Comparison of ENCODE assay signal across 14 cellular contexts in genomic region chr1:164635784-164636729, GRCh38.
DNase-seq lines count a peak whose midpoint lies in the region; ATAC-seq, FAIRE-seq and TF ChIP-seq lines count a peak whose summit lies in the region.
"Had no signal": no experiment of that assay in that cellular context is flagged by ENCODE, and none has a peak within 500 bp of the region (broad histone marks: within the 10 kb centered on the region; RNA-seq: fewer than 3 reads in every experiment).

No MANE protein-coding gene starts in this region.

- DNase-seq in HepG2 (ENCODE audit: low spot score): no peak
- peak; percentile 45 for DNase-seq in fibroblast of mammary gland (ENCODE audit: low read depth)
- DNase-seq in NCI-H1105 treated with DMSO at 0.1 percent for 48 hours (lab: John Stamatoyannopoulos, UW): no peak
- no peak for DNase-seq in NCI-H1417 (lab: John Stamatoyannopoulos, UW)
- no peak for DNase-seq in MG63
- DNase-seq: NCI-H226 had no signal

- WGBS in liver: 59% methylated on average over 5 of the region's 5 CpGs
- 11% methylated on average over 5 of the region's 5 CpGs for WGBS in HepG2 (ENCODE audit: low lambda C conversion rate)

- H3K27me3 ChIP-seq in liver (ENCODE audit: control insufficient read depth in 4 of 4, insufficient read depth in 4 of 4, low read length in 3 of 4): no peaks in the 10 kb centered on the region
- H3K27me3 ChIP-seq in HepG2 (ENCODE audit: control insufficient read depth in 1 of 2, insufficient read depth in 2 of 2, low read length in 2 of 2): no peaks in the 10 kb centered on the region
- no peaks in the 10 kb centered on the region for H3K27me3 ChIP-seq in neural cell (ENCODE audit: insufficient read depth, low read depth, low read length)
- no peaks in the 10 kb centered on the region for H3K27me3 ChIP-seq in MG63
- H3K27me3 ChIP-seq: neutrophil had no signal

- H3K4me3 ChIP-seq in liver (ENCODE audit: low read depth in 1 of 3, low read length in 3 of 3) (no peak overlapping the region), HepG2 (replicated peaks in 1 of 3; ENCODE audit: insufficient read depth in 1 of 3, low read depth in 2 of 3, low read length in 3 of 3) (no peak overlapping the region), fibroblast of mammary gland (ENCODE audit: control insufficient read depth, low read depth, low read length) (no peak overlapping the region), neural cell (ENCODE audit: low read length) (peak overlapping the region; percentile 48), MG63 (no peak overlapping the region)

- TF ChIP-seq RAD21 in liver (IDR thresholded peaks at IDR 0.05): no peak
- no peak for TF ChIP-seq RAD21 in HepG2 (CRISPR knock-in tag; IDR thresholded peaks at IDR 0.05)
- no peak for TF ChIP-seq RAD21 in neural cell (conservative IDR thresholded peaks at IDR 0.05)

- CTCF ChIA-PET in HepG2 (lab: Yijun Ruan, JAX; ENCODE audit: low intra/inter-chr PET ratio, low total read pairs): no interaction called here

- H3K9ac ChIP-seq in liver (ENCODE audit: low read depth in 1 of 2, low read length in 2 of 2) (no peak overlapping the region), HepG2 (ENCODE audit: insufficient read depth, low read depth, low read length) (no peak overlapping the region), neural cell (ENCODE audit: low read length) (peak overlapping the region; percentile 52)

- H3K4me2 ChIP-seq in HepG2 (ENCODE audit: low read depth, low read length) (no peak overlapping the region), neural cell (ENCODE audit: low read length) (peak overlapping the region; percentile 33)

- TF ChIP-seq POLR2A in HepG2 (IDR thresholded peaks at IDR 0.05; ENCODE audit: insufficient read depth in 1 of 2, low read depth in 2 of 2, low read length in 2 of 2): no peak

- H3K27ac ChIP-seq in liver (ENCODE audit: low read depth in 1 of 2, low read length in 2 of 2) (no peak overlapping the region), HepG2 (ENCODE audit: extremely low read length, insufficient read depth, low read length) (no peak overlapping the region), neural cell (ENCODE audit: low read length) (peak overlapping the region; percentile 83)
- H3K27ac ChIP-seq: neutrophil had no signal

- TF ChIP-seq CTCF in liver (IDR thresholded peaks at IDR 0.05; ENCODE audit: low read depth, low read length, missing input control) (no peak), HepG2 (CRISPR knock-in tag; IDR thresholded peaks at IDR 0.05) (no peak), fibroblast of mammary gland (conservative IDR thresholded peaks at IDR 0.05; ENCODE audit: control insufficient read depth, insufficient read depth, low read depth, low read length) (no peak), neural cell (IDR thresholded peaks at IDR 0.05; ENCODE audit: poor library complexity, severe bottlenecking) (no peak)

- in situ Hi-C loops in HepG2 (cut with HindIII; ENCODE audit: extremely low pct_ligation_motif_present, low pct_unique_long_range_greater_than_20kb): no loop called here

- no peaks in the 10 kb centered on the region for H3K9me3 ChIP-seq in liver (ENCODE audit: control insufficient read depth in 4 of 4, low read length in 3 of 4)
- no peaks in the 10 kb centered on the region for H3K9me3 ChIP-seq in HepG2 (ENCODE audit: low read length)
- H3K9me3 ChIP-seq in neural cell (ENCODE audit: low read length): no peaks in the 10 kb centered on the region
- no peaks in the 10 kb centered on the region for H3K9me3 ChIP-seq in MG63
- H3K9me3 ChIP-seq: neutrophil had no signal

- TF ChIP-seq EP300 in HepG2 (IDR thresholded peaks at IDR 0.05; ENCODE audit: low read depth in 2 of 2, low read length in 2 of 2) (no peak), HepG2 (CRISPR knock-in tag; IDR thresholded peaks at IDR 0.05; ENCODE audit: borderline replicate concordance) (no peak), neural cell (conservative IDR thresholded peaks at IDR 0.05; ENCODE audit: poor library complexity, severe bottlenecking) (no peak)

- peaks cover 10% of the 10 kb centered on the region for H3F3A ChIP-seq in neural cell (ENCODE audit: insufficient read depth, low read length, poor library complexity, severe bottlenecking)

- no peaks in the 10 kb centered on the region for H4K20me1 ChIP-seq in HepG2 (ENCODE audit: insufficient read depth, low read length)
- no peaks in the 10 kb centered on the region for H4K20me1 ChIP-seq in neural cell (ENCODE audit: insufficient read depth)

- ATAC-seq in HepG2 (no peak), GM19324 (IDR thresholded peaks at IDR 0.05; ENCODE audit: low FRiP score, unreplicated experiment) (no peak)
- ATAC-seq: Panc1 had no signal

- FAIRE-seq in HepG2 (lab: Jason Lieb, UNC): no peak
- FAIRE-seq: endometrium, GM19239, TTC549 had no signal

- H3K36me3 ChIP-seq in liver (ENCODE audit: control insufficient read depth in 4 of 4, insufficient read depth in 3 of 4, low read depth in 1 of 4, low read length in 3 of 4) (no peaks in the 10 kb centered on the region), HepG2 (replicated peaks in 1 of 2; ENCODE audit: control insufficient read depth in 1 of 2, insufficient read depth in 2 of 2, low read length in 2 of 2) (no peaks in the 10 kb centered on the region), neural cell (ENCODE audit: insufficient read depth, low read length) (no peaks in the 10 kb centered on the region), MG63 (no peaks in the 10 kb centered on the region)
- H3K36me3 ChIP-seq: neutrophil had no signal

- POLR2A ChIA-PET in HepG2 (lab: Yijun Ruan, JAX): no interaction called here

- no peak overlapping the region for H2AFZ ChIP-seq in HepG2 (ENCODE audit: low read length)
- H2AFZ ChIP-seq in neural cell (ENCODE audit: low read depth, low read length): no peak overlapping the region

- H3K4me1 ChIP-seq in liver (ENCODE audit: control insufficient read depth in 4 of 4, insufficient read depth in 4 of 4, low read length in 3 of 4) (peaks cover 0 to 8% (median 0%) of the 10 kb centered on the region in 4 donors), HepG2 (ENCODE audit: insufficient read depth, low read length) (no peaks in the 10 kb centered on the region)

- no peaks in the 10 kb centered on the region for H3K9me2 ChIP-seq in neural cell (ENCODE audit: insufficient read depth, low read length)

- intact Hi-C loops in HepG2 (cut with micrococcal nuclease; ENCODE audit: unreplicated experiment): no loop called here

- no TSS peak for BruUV-seq in HepG2 (replicated peaks; lab: Mats Ljungman, UMichigan)

- no peaks in the 10 kb centered on the region for H3K79me2 ChIP-seq in HepG2 (ENCODE audit: insufficient read depth, low read length)
- H3K79me2 ChIP-seq in neural cell (replicated peaks; ENCODE audit: insufficient read depth, low read length): peaks cover 88% of the 10 kb centered on the region

TF ChIP-seq in liver, 16 proteins besides CTCF, POLR2A, EP300 and RAD21 (continues in another document):
- TF ChIP-seq HNF4G (IDR thresholded peaks at IDR 0.05): no peak

TF ChIP-seq in HepG2, 621 proteins besides CTCF, POLR2A, EP300 and RAD21 (continues in another document):
- TF ChIP-seq PRMT3 (CRISPR knock-in tag; IDR thresholded peaks at IDR 0.05; ENCODE audit: borderline replicate concordance, low read depth) (no peak), ELF3 (CRISPR knock-in tag; IDR thresholded peaks at IDR 0.05) (no peak), HMGA1 (CRISPR knock-in tag; conservative IDR thresholded peaks at IDR 0.05) (no peak), NCOR1 (IDR thresholded peaks at IDR 0.05; ENCODE audit: borderline replicate concordance, low read length) (no peak), PHF20 (CRISPR knock-in tag; IDR thresholded peaks at IDR 0.05) (no peak), DR1 (CRISPR knock-in tag; IDR thresholded peaks at IDR 0.05) (no peak), HMG20A (CRISPR knock-in tag; IDR thresholded peaks at IDR 0.05; ENCODE audit: borderline replicate concordance) (no peak), KDM5B (CRISPR knock-in tag; IDR thresholded peaks at IDR 0.05; ENCODE audit: borderline replicate concordance) (no peak)
- TF ChIP-seq, protein P1, sequence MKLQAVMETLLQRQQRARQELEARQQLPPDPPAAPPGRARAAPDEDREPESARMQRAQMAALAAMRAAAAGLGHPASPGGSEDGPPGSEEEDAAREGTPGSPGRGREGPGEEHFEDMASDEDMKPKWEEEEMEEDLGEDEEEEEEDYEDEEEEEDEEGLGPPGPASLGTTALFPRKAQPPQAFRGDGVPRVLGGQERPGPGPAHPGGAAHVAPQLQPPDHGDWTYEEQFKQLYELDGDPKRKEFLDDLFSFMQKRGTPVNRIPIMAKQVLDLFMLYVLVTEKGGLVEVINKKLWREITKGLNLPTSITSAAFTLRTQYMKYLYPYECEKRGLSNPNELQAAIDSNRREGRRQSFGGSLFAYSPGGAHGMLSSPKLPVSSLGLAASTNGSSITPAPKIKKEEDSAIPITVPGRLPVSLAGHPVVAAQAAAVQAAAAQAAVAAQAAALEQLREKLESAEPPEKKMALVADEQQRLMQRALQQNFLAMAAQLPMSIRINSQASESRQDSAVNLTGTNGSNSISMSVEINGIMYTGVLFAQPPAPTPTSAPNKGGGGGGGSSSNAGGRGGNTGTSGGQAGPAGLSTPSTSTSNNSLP (IDR thresholded peaks at IDR 0.05; ENCODE audit: low read depth, low read length): no peak

TF ChIP-seq in neural cell, 6 proteins besides CTCF, POLR2A, EP300 and RAD21:
- TF ChIP-seq TAF1 (IDR thresholded peaks at IDR 0.05; ENCODE audit: low read depth) (no peak), MXI1 (conservative IDR thresholded peaks at IDR 0.05; ENCODE audit: poor library complexity, severe bottlenecking) (no peak), SMC3 (conservative IDR thresholded peaks at IDR 0.05; ENCODE audit: poor library complexity) (no peak)
